Comparison of ENCODE assay signal across 19 cellular contexts in the genomic region with DNA sequence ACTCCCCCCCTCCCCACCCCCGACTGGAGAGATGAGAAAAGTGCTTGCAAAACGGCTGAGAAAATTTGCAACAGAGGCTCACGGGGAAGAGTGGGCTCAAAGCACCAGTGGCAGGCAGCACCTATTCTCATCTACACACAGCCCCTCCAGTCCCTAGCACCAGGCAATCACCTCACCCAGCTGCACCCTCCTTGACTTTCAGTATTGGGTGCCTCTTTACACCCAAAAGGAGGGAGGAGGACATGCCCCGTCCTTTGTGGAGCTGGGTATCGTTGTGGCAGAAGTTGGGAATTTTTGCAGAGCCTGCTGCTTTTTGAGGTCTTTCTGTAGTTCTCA.
DNase-seq lines count a peak whose midpoint lies in the region; ATAC-seq, FAIRE-seq and TF ChIP-seq lines count a peak whose summit lies in the region.
"Had no signal": no experiment of that assay in that cellular context is flagged by ENCODE, and none has a peak within 500 bp of the region (broad histone marks: within the 10 kb centered on the region; RNA-seq: fewer than 3 reads in every experiment).

No MANE protein-coding gene starts in this region.

- peaks cover 68% of the 10 kb centered on the region for H3K27me3 Mint-ChIP-seq in activated CD8-positive, alpha-beta memory T cell treated with anti-CD3 and anti-CD28 coated beads, Interleukin-2, amount 10 ng/mL, durations not matched to agents 7 days and 5 days

- H3K27ac Mint-ChIP-seq in activated CD8-positive, alpha-beta memory T cell treated with anti-CD3 and anti-CD28 coated beads, Interleukin-2, amount 10 ng/mL, durations not matched to agents 7 days and 5 days: no peak overlapping the region
- H3K27ac Mint-ChIP-seq: CD8-positive, alpha-beta memory T cell; endodermal cell; type B pancreatic cell had no signal

- no peak overlapping the region for H3K4me3 ChIP-seq in SU-DHL-6 (ENCODE audit: insufficient read depth, low read length, poor library complexity, severe bottlenecking)
- no peak overlapping the region for H3K4me3 ChIP-seq in thyroid gland (replicated peaks in 1 of 3)
- H3K4me3 ChIP-seq: lower lobe of right lung, Peyer's patch had no signal

- no peak overlapping the region for H3K9ac ChIP-seq in SU-DHL-6 (ENCODE audit: low read length)

- CTCF ChIA-PET in activated CD8-positive, alpha-beta memory T cell treated with anti-CD3 and anti-CD28 coated beads, Interleukin-2, amount 10 ng/mL, durations not matched to agents 7 days and 5 days (lab: Charles Lee): no interaction called here

- H3F3A ChIP-seq in SU-DHL-6 (ENCODE audit: insufficient read depth): no peaks in the 10 kb centered on the region

- intact Hi-C loops in thyroid gland (cut with DNase I): no loop called here

- H3K36me3 ChIP-seq in SU-DHL-6 (ENCODE audit: low read length) (no peaks in the 10 kb centered on the region), thyroid gland (no peaks in the 10 kb centered on the region)
- H3K36me3 ChIP-seq: lower lobe of right lung, Peyer's patch had no signal

- H3K9me3 Mint-ChIP-seq in activated CD8-positive, alpha-beta memory T cell treated with anti-CD3 and anti-CD28 coated beads, Interleukin-2, amount 10 ng/mL, durations not matched to agents 7 days and 5 days (ENCODE audit: low read depth): no peaks in the 10 kb centered on the region
- H3K9me3 Mint-ChIP-seq: CD8-positive, alpha-beta memory T cell; central memory CD8-positive, alpha-beta T cell; endodermal cell had no signal

- TF ChIP-seq POLR2A in thyroid gland (IDR thresholded peaks at IDR 0.05) (no peak), H54 (IDR thresholded peaks at IDR 0.05; ENCODE audit: low read depth, low read length) (no peak)

- no peak for FAIRE-seq in H54 (lab: Jason Lieb, UNC)

- no peak for DNase-seq in activated CD8-positive, alpha-beta memory T cell treated with anti-CD3 and anti-CD28 coated beads, Interleukin-2, amount 10 ng/mL, durations not matched to agents 7 days and 5 days
- DNase-seq in activated CD8-positive, alpha-beta memory T cell treated with anti-CD3 and anti-CD28 coated beads, Interleukin-2, amount 50 U/mL, for 48 hours: no peak
- DNase-seq in thyroid gland (no peak), ACHN (no peak), H54 (ENCODE audit: insufficient read length, low spot score) (no peak)
- DNase-seq: 8988T, foreskin melanocyte, lower lobe of right lung, NCI-H187 treated with DMSO at 0.1 percent for 48 hours, NCI-H524 treated with DMSO at 0.1 percent for 48 hours, right cardiac atrium had no signal

- no peaks in the 10 kb centered on the region for H3K9me2 ChIP-seq in SU-DHL-6 (replicated peaks; ENCODE audit: insufficient read depth, low read length)

- no peak overlapping the region for H3K4me3 Mint-ChIP-seq in activated CD8-positive, alpha-beta memory T cell treated with anti-CD3 and anti-CD28 coated beads, Interleukin-2, amount 10 ng/mL, durations not matched to agents 7 days and 5 days
- H3K4me3 Mint-ChIP-seq: central memory CD8-positive, alpha-beta T cell; endodermal cell; type B pancreatic cell had no signal

- 36 to 45% methylated on average over 5 of the region's 5 CpGs for WGBS in thyroid gland, 2 donors

- peak; percentile 12 for ATAC-seq in activated CD8-positive, alpha-beta memory T cell treated with anti-CD3 and anti-CD28 coated beads, Interleukin-2, amount 10 ng/mL, durations not matched to agents 7 days and 5 days
- ATAC-seq in HG02884 (IDR thresholded peaks at IDR 0.05; ENCODE audit: unreplicated experiment) (peak; percentile 4), GM19035 (IDR thresholded peaks at IDR 0.05; ENCODE audit: unreplicated experiment) (no peak)

- peaks cover 11% of the 10 kb centered on the region; the same call in 1 of the 2 replicates for H3K79me2 ChIP-seq in SU-DHL-6 (ENCODE audit: insufficient read depth, low read length)

- H3K36me3 Mint-ChIP-seq in activated CD8-positive, alpha-beta memory T cell treated with anti-CD3 and anti-CD28 coated beads, Interleukin-2, amount 10 ng/mL, durations not matched to agents 7 days and 5 days: no peaks in the 10 kb centered on the region
- H3K36me3 Mint-ChIP-seq: type B pancreatic cell had no signal

- H2AFZ ChIP-seq in SU-DHL-6 (ENCODE audit: low read depth, low read length, severe bottlenecking): no peak overlapping the region

- H3K9me3 ChIP-seq in SU-DHL-6 (ENCODE audit: insufficient read depth, low read length) (no peaks in the 10 kb centered on the region), thyroid gland (no peaks in the 10 kb centered on the region)
- H3K9me3 ChIP-seq: lower lobe of right lung, Peyer's patch had no signal

- in situ Hi-C loops in ACHN (cut with HindIII; ENCODE audit: low pct_ligation_motif_present, low pct_unique_long_range_greater_than_20kb, low sequenced_read_pairs): no loop called here

- H3K4me2 ChIP-seq in SU-DHL-6 (ENCODE audit: low read depth, low read length, poor library complexity, severe bottlenecking): no peak overlapping the region

- H3K27me3 ChIP-seq in SU-DHL-6 (ENCODE audit: low read length): no peaks in the 10 kb centered on the region
- no peaks in the 10 kb centered on the region for H3K27me3 ChIP-seq in thyroid gland
- H3K27me3 ChIP-seq: Peyer's patch had no signal

- H3K4me1 ChIP-seq in thyroid gland: peaks cover 89% of the 10 kb centered on the region in 2 donors
- H3K4me1 ChIP-seq: lower lobe of right lung, Peyer's patch had no signal

- H3K4me1 Mint-ChIP-seq in activated CD8-positive, alpha-beta memory T cell treated with anti-CD3 and anti-CD28 coated beads, Interleukin-2, amount 10 ng/mL, durations not matched to agents 7 days and 5 days: peaks cover 21% of the 10 kb centered on the region
- H3K4me1 Mint-ChIP-seq: central memory CD8-positive, alpha-beta T cell had no signal

- no peak for TF ChIP-seq CTCF in SU-DHL-6 (IDR thresholded peaks at IDR 0.05; ENCODE audit: insufficient read depth, low read length, poor library complexity, severe bottlenecking)
- no peak for TF ChIP-seq CTCF in thyroid gland (IDR thresholded peaks at IDR 0.05)

- H3K27ac ChIP-seq in SU-DHL-6 (ENCODE audit: low read depth, low read length): 0 out of 2 replicates have a peak overlapping the region, but pooled peaks have one; percentile 14
- peak overlapping the region; percentile 71 to 88 (median 87) for H3K27ac ChIP-seq in thyroid gland
- H3K27ac ChIP-seq: lower lobe of right lung had no signal

- H4K20me1 ChIP-seq in SU-DHL-6 (ENCODE audit: low read depth, low read length): no peaks in the 10 kb centered on the region; the same call in 1 of the 2 replicates
